In genomic region chr3:45105855-45106655, GRCh38 we compare ENCODE assay signal across 8 cellular contexts. TPM values are rescaled to one million over a fixed set of nuclear protein-coding genes. Genes with fewer than 3 reads are reported as not detected.
DNase-seq lines count a peak whose midpoint lies in the region; ATAC-seq, FAIRE-seq and TF ChIP-seq lines count a peak whose summit lies in the region.

No MANE protein-coding gene starts in this region.

- no peak for TF ChIP-seq POLR2A in GM12891 (IDR thresholded peaks at IDR 0.05; ENCODE audit: low read depth, low read length)

- ATAC-seq in GM18502 (IDR thresholded peaks at IDR 0.05; ENCODE audit: poor library complexity, unreplicated experiment) = no peak

- FAIRE-seq in GM12891 (lab: Jason Lieb, UNC) = no peak

- DNase-seq in HCEC 1CT (peak; percentile 96), dedifferentiated amniotic fluid mesenchymal stem cell (ENCODE audit: extremely low spot score) (peak; percentile 57), GM12891 (ENCODE audit: insufficient read length, low spot score) (no peak), SHP77 (lab: John Stamatoyannopoulos, UW) (no peak), ureter (ENCODE audit: low spot score) (no peak)
- peak; percentile 40 to 60 for DNase-seq in activated CD4-positive, alpha-beta T cell treated with anti-CD3 and anti-CD28 coated beads for 24 hours (ENCODE audit: low read depth in 2 of 2)
- peak; percentile 55 to 71 (median 60) for DNase-seq in stimulated activated CD4-positive, alpha-beta T cell treated with anti-CD3 and anti-CD28 coated beads, TNF-alpha, amount 100 ng/mL, for 48 hours (ENCODE audit: low read depth in 3 of 3)

TF ChIP-seq in GM12891, 5 proteins besides CTCF, POLR2A, EP300 and RAD21:
- TF ChIP-seq TAF1 (IDR thresholded peaks at IDR 0.05; ENCODE audit: low read depth, low read length) = no peak
- TF ChIP-seq POU2F2 (IDR thresholded peaks at IDR 0.05; ENCODE audit: low read depth, low read length) = no peak
- no peak for TF ChIP-seq SPI1 (IDR thresholded peaks at IDR 0.05; ENCODE audit: low read depth, low read length)
- TF ChIP-seq POLR2AphosphoS5 (IDR thresholded peaks at IDR 0.05; ENCODE audit: low read depth, low read length) = no peak
- TF ChIP-seq PAX5 (IDR thresholded peaks at IDR 0.05; ENCODE audit: insufficient read depth, low read length, severe bottlenecking) = no peak

RNA-seq across cellular contexts. Expression of gene CDCP1, which starts 40.1 kb away (rescaled TPM):
- polyA plus RNA-seq in GM12891 (2012; ENCODE audit: low read depth, missing spikeins) = 0.01 TPM
- 40.6 TPM for total RNA-seq in ureter

Comparison
In these comparisons a context has a peak if more than half of its experiments do, and no peak if none do; other contexts are left out.
1. DNase-seq: peak in HCEC 1CT (single experiment), activated CD4-positive, alpha-beta T cell treated with anti-CD3 and anti-CD28 coated beads for 24 hours (2 of 2), dedifferentiated amniotic fluid mesenchymal stem cell (single experiment) and stimulated activated CD4-positive, alpha-beta T cell treated with anti-CD3 and anti-CD28 coated beads, TNF-alpha, amount 100 ng/mL, for 48 hours (3 of 3); none in GM12891 (single experiment), SHP77 (0 of 2) and ureter (single experiment).